In genomic region chr10:77192402-77192801, GRCh38 we compare ENCODE assay signal across 19 cellular contexts.
"Had no signal": no experiment of that assay in that cellular context is flagged by ENCODE, and none has a peak within 500 bp of the region (broad histone marks: within the 10 kb centered on the region; RNA-seq: fewer than 3 reads in every experiment).

No MANE protein-coding gene starts in this region.

- H3K4me1 Mint-ChIP-seq: activated B cell treated with CpG ODN at 0.5 μM for 24 hours had no signal

- H3K4me3 ChIP-seq: colonic mucosa, right atrium auricular region, spleen, suprapubic skin, upper lobe of right lung had no signal

- H3K27ac ChIP-seq: colonic mucosa, right atrium auricular region, spleen, suprapubic skin, upper lobe of right lung had no signal

- H3K27me3 ChIP-seq: colonic mucosa, right atrium auricular region had no signal

- ATAC-seq: activated CD8-positive, alpha-beta T cell treated with anti-CD3 and anti-CD28 coated beads, Interleukin-2, amount 10 ng/mL, durations not matched to agents 7 days and 5 days; activated naive CD4-positive, alpha-beta T cell treated with anti-CD3 and anti-CD28 coated beads, Interleukin-2, amount 50 U/mL, for 72 hours; activated T-cell treated with anti-CD3 and anti-CD28 coated beads, Interleukin-2, amount 50 U/mL, for 72 hours; left ventricle myocardium superior; natural killer cell treated with Interleukin-12 subunit alpha and Interleukin-12 subunit beta and Interleukin-15 and Interleukin-18, amount 100 ng/mL, for 72 hours; upper lobe of right lung had no signal

- DNase-seq: activated B cell treated with CpG ODN at 0.5 μM for 24 hours; activated CD4-positive, alpha-beta T cell treated with anti-CD3 and anti-CD28 coated beads for 48 hours; activated CD8-positive, alpha-beta memory T cell treated with anti-CD3 and anti-CD28 coated beads, Interleukin-2, amount 50 U/mL, for 48 hours; activated CD8-positive, alpha-beta T cell treated with anti-CD3 and anti-CD28 coated beads, Interleukin-2, amount 10 ng/mL, durations not matched to agents 7 days and 5 days; activated gamma-delta T cell; activated T-cell treated with anti-CD3 and anti-CD28 coated beads, Interleukin-2, amount 50 U/mL, for 72 hours; colonic mucosa; hippocampal formation; left ventricle myocardium superior; mesenchymal stem cell; spleen; T-helper 2 cell; upper lobe of right lung had no signal

- H3K4me3 Mint-ChIP-seq: activated B cell treated with CpG ODN at 0.5 μM for 24 hours; activated CD8-positive, alpha-beta T cell treated with anti-CD3 and anti-CD28 coated beads, Interleukin-2, amount 10 ng/mL, durations not matched to agents 7 days and 5 days; activated T-cell treated with anti-CD3 and anti-CD28 coated beads, Interleukin-2, amount 50 U/mL, for 72 hours; natural killer cell treated with Interleukin-12 subunit alpha and Interleukin-12 subunit beta and Interleukin-15 and Interleukin-18, amount 100 ng/mL, for 72 hours; stimulated activated naive CD8-positive, alpha-beta T cell treated with anti-CD3 and anti-CD28 coated beads, Interleukin-15, Interleukin-2, amounts not matched to agents 100 ng/mL and 50 ng/mL, for 24 hours had no signal

- H3K9me3 Mint-ChIP-seq: activated B cell treated with CpG ODN at 0.5 μM for 24 hours; activated naive CD4-positive, alpha-beta T cell treated with anti-CD3 and anti-CD28 coated beads, Interleukin-2, amount 50 U/mL, for 72 hours; activated T-cell treated with anti-CD3 and anti-CD28 coated beads, Interleukin-2, amount 50 U/mL, for 72 hours; natural killer cell treated with Interleukin-12 subunit alpha and Interleukin-12 subunit beta and Interleukin-15 and Interleukin-18, amount 100 ng/mL, for 72 hours; stimulated activated naive CD8-positive, alpha-beta T cell treated with anti-CD3 and anti-CD28 coated beads, Interleukin-15, Interleukin-2, amounts not matched to agents 100 ng/mL and 50 ng/mL, for 24 hours had no signal

- H3K9me3 ChIP-seq: colonic mucosa, right atrium auricular region, spleen, suprapubic skin, upper lobe of right lung had no signal

- H3K36me3 ChIP-seq: colonic mucosa, right atrium auricular region, spleen, suprapubic skin, upper lobe of right lung had no signal

- FAIRE-seq: endometrium had no signal

- H3K4me1 ChIP-seq: colonic mucosa, right atrium auricular region, spleen, suprapubic skin, upper lobe of right lung had no signal

- H3K27ac Mint-ChIP-seq: activated B cell treated with CpG ODN at 0.5 μM for 24 hours; activated CD8-positive, alpha-beta T cell treated with anti-CD3 and anti-CD28 coated beads, Interleukin-2, amount 10 ng/mL, durations not matched to agents 7 days and 5 days; activated naive CD4-positive, alpha-beta T cell treated with anti-CD3 and anti-CD28 coated beads, Interleukin-2, amount 50 U/mL, for 72 hours; activated T-cell treated with anti-CD3 and anti-CD28 coated beads, Interleukin-2, amount 50 U/mL, for 72 hours; natural killer cell treated with Interleukin-12 subunit alpha and Interleukin-12 subunit beta and Interleukin-15 and Interleukin-18, amount 100 ng/mL, for 72 hours; stimulated activated naive CD8-positive, alpha-beta T cell treated with anti-CD3 and anti-CD28 coated beads, Interleukin-15, Interleukin-2, amounts not matched to agents 100 ng/mL and 50 ng/mL, for 24 hours had no signal

- H3K36me3 Mint-ChIP-seq: activated naive CD4-positive, alpha-beta T cell treated with anti-CD3 and anti-CD28 coated beads, Interleukin-2, amount 50 U/mL, for 72 hours; natural killer cell treated with Interleukin-12 subunit alpha and Interleukin-12 subunit beta and Interleukin-15 and Interleukin-18, amount 100 ng/mL, for 72 hours had no signal
